In genomic region chr12:71828813-71829212, GRCh38 we compare ENCODE assay signal across 31 cellular contexts.
"Had no signal": no experiment of that assay in that cellular context is flagged by ENCODE, and none has a peak within 500 bp of the region (broad histone marks: within the 10 kb centered on the region; RNA-seq: fewer than 3 reads in every experiment).

No MANE protein-coding gene starts in this region.

- H3K4me3 ChIP-seq: neural progenitor cell, ovary, psoas muscle, skin epidermis, smooth muscle cell, spleen, suprapubic skin, testis, tibial artery, transverse colon, upper lobe of right lung, uterus had no signal

- H3K4me2 ChIP-seq: neural progenitor cell, smooth muscle cell had no signal

- H3K4me3 Mint-ChIP-seq: natural killer cell; nephron; neural progenitor cell; stimulated activated memory B cell treated with anti-CD40 and anti-IgM and Interleukin-4, amounts not matched to agents 10 μg/mL and 1 μg/mL and 100 μg/mL, for 72 hours; stimulated activated naive CD8-positive, alpha-beta T cell treated with anti-CD3 and anti-CD28 coated beads, Interleukin-15, amount 100 ng/mL, for 72 hours; type B pancreatic cell had no signal

- H3K27ac Mint-ChIP-seq: natural killer cell; nephron; neural progenitor cell; progenitor cell of endocrine pancreas; stimulated activated memory B cell treated with anti-CD40 and anti-IgM and Interleukin-4, amounts not matched to agents 10 μg/mL and 1 μg/mL and 100 μg/mL, for 72 hours; stimulated activated naive CD8-positive, alpha-beta T cell treated with anti-CD3 and anti-CD28 coated beads, Interleukin-15, amount 100 ng/mL, for 72 hours; type B pancreatic cell had no signal

- H3K9ac ChIP-seq: neural progenitor cell, parathyroid adenoma had no signal

- ATAC-seq: natural killer cell; psoas muscle; right cardiac atrium; sciatic nerve; stimulated activated memory B cell treated with anti-CD40 and anti-IgM and Interleukin-4, amounts not matched to agents 10 μg/mL and 1 μg/mL and 100 μg/mL, for 72 hours; stimulated activated naive CD8-positive, alpha-beta T cell treated with anti-CD3 and anti-CD28 coated beads, Interleukin-15, amount 100 ng/mL, for 72 hours; stimulated activated naive CD8-positive, alpha-beta T cell treated with anti-CD3 and anti-CD28 coated beads, Interleukin-15, Interleukin-2, amounts not matched to agents 100 U/mL and 50 U/mL, for 24 hours; upper lobe of right lung had no signal

- H3K4me1 ChIP-seq: neural progenitor cell, parathyroid adenoma, psoas muscle, spleen, suprapubic skin, testis, tibial artery, transverse colon, upper lobe of right lung, uterus had no signal

- H3K27me3 Mint-ChIP-seq: stimulated activated memory B cell treated with anti-CD40 and anti-IgM and Interleukin-4, amounts not matched to agents 10 μg/mL and 1 μg/mL and 100 μg/mL, for 72 hours had no signal

- H3K27me3 ChIP-seq: ovary, testis, tibial artery, upper lobe of right lung, uterus had no signal

- H3K36me3 Mint-ChIP-seq: natural killer cell; neural progenitor cell; stimulated activated memory B cell treated with anti-CD40 and anti-IgM and Interleukin-4, amounts not matched to agents 10 μg/mL and 1 μg/mL and 100 μg/mL, for 72 hours; type B pancreatic cell had no signal

- H3K4me1 Mint-ChIP-seq: natural killer cell; nephron; neural progenitor cell; stimulated activated memory B cell treated with anti-CD40 and anti-IgM and Interleukin-4, amounts not matched to agents 10 μg/mL and 1 μg/mL and 100 μg/mL, for 72 hours; stimulated activated naive CD8-positive, alpha-beta T cell treated with anti-CD3 and anti-CD28 coated beads, Interleukin-15, amount 100 ng/mL, for 72 hours had no signal

- H3K27ac ChIP-seq: neural progenitor cell, ovary, parathyroid adenoma, psoas muscle, skin epidermis, spleen, suprapubic skin, testis, tibial artery, transverse colon, upper lobe of right lung, uterus had no signal

- DNase-seq: natural killer cell; occipital lobe; ovary; posterior cingulate gyrus; psoas muscle; right cardiac atrium; spleen; stimulated activated CD4-positive, alpha-beta T cell treated with anti-CD3 and anti-CD28 coated beads, Interleukin-12 subunit alpha, Interleukin-12 subunit beta, amount 100 ng/mL, for 4 hours; stimulated activated CD4-positive, alpha-beta T cell treated with anti-CD3 and anti-CD28 coated beads, Interleukin-1b, Interleukin-23, amount 100 ng/mL, for 48 hours; stimulated activated CD4-positive, alpha-beta T cell treated with anti-CD3 and anti-CD28 coated beads, Interleukin-4, amount 100 ng/mL, for 1 hour; stimulated activated CD4-positive, alpha-beta T cell treated with anti-CD3 and anti-CD28 coated beads, Interleukin-4, amount 100 ng/mL, for 4 hours; stimulated activated CD8-positive, alpha-beta memory T cell treated with anti-CD3 and anti-CD28 coated beads, Interleukin-4, amount 100 ng/mL, for 48 hours; stimulated activated naive CD4-positive, alpha-beta T cell; stimulated activated naive CD8-positive, alpha-beta T cell treated with anti-CD3 and anti-CD28 coated beads, Interleukin-15, amount 100 ng/mL, for 72 hours; stimulated activated naive CD8-positive, alpha-beta T cell treated with anti-CD3 and anti-CD28 coated beads, Interleukin-15, Interleukin-2, amounts not matched to agents 100 U/mL and 50 U/mL, for 24 hours; substantia nigra; testis; tibial artery; transverse colon; upper lobe of right lung; uterus had no signal

- H3K36me3 ChIP-seq: neural progenitor cell, ovary, spleen, suprapubic skin, tibial artery, transverse colon, upper lobe of right lung, uterus had no signal

- H3K9me3 Mint-ChIP-seq: natural killer cell; nephron; neural progenitor cell; stimulated activated memory B cell treated with anti-CD40 and anti-IgM and Interleukin-4, amounts not matched to agents 10 μg/mL and 1 μg/mL and 100 μg/mL, for 72 hours; stimulated activated naive CD8-positive, alpha-beta T cell treated with anti-CD3 and anti-CD28 coated beads, Interleukin-15, amount 100 ng/mL, for 72 hours; type B pancreatic cell had no signal

- H3K79me2 ChIP-seq: parathyroid adenoma had no signal

- H2AFZ ChIP-seq: neural progenitor cell, parathyroid adenoma had no signal

- H3K9me3 ChIP-seq: ovary, psoas muscle, spleen, suprapubic skin, testis, tibial artery, transverse colon, upper lobe of right lung, uterus had no signal
